In the genomic region with DNA sequence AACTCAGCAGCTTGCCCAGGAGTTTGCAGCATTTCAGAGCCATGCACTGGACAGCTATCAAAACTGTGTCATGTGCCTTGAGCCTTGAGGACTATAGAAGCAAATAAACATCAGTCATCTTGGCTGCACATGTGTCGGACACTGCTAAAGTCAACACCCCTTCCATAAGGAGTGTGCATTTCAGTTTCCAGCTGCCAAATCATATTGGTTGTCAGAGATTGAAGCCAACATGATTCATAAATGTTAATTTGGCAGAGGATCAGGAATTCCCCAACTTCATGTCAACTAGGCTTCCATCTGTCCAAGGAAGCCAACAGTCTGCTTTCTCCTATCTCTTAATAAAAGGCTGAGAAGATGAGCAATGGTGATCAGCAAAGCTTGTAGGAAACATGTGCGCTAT, we compare ENCODE assay signal across 1 cellular context.
TF ChIP-seq lines count a peak whose summit lies in the region.

No MANE protein-coding gene starts in this region.

TF ChIP-seq in endothelial cell of umbilical vein, 7 proteins besides CTCF, POLR2A, EP300 and RAD21:
- TF ChIP-seq, protein P1, sequence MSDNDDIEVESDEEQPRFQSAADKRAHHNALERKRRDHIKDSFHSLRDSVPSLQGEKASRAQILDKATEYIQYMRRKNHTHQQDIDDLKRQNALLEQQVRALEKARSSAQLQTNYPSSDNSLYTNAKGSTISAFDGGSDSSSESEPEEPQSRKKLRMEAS (IDR thresholded peaks at IDR 0.05; ENCODE audit: insufficient read depth, insufficient read length): no peak
- TF ChIP-seq MYC (IDR thresholded peaks at IDR 0.05; ENCODE audit: low read depth, low read length) (no peak), GATA2 (IDR thresholded peaks at IDR 0.05; ENCODE audit: insufficient read depth, insufficient read length, low read depth, low read length) (no peak), FOS (IDR thresholded peaks at IDR 0.05; ENCODE audit: borderline replicate concordance, insufficient read depth, low read length) (no peak), POLR2AphosphoS5 (IDR thresholded peaks at IDR 0.05; ENCODE audit: insufficient read depth, low read depth, low read length) (no peak), JUN (IDR thresholded peaks at IDR 0.05; ENCODE audit: borderline replicate concordance, insufficient read depth, insufficient read length, low read depth) (no peak), EZH2 (IDR thresholded peaks at IDR 0.05; ENCODE audit: borderline replicate concordance, low read depth, low read length, severe bottlenecking) (no peak)
